ENCODE assay signal across 14 cellular contexts in genomic region chr4:140136509-140136908, GRCh38. TPM values are rescaled to one million over a fixed set of nuclear protein-coding genes. Genes with fewer than 3 reads are reported as not detected.
DNase-seq lines count a peak whose midpoint lies in the region; ATAC-seq, FAIRE-seq and TF ChIP-seq lines count a peak whose summit lies in the region.
"Had no signal": no experiment of that assay in that cellular context is flagged by ENCODE, and none has a peak within 500 bp of the region (broad histone marks: within the 10 kb centered on the region; RNA-seq: fewer than 3 reads in every experiment).

No MANE protein-coding gene starts in this region.

- H2AK5ac ChIP-seq in IMR-90 (ENCODE audit: low read depth, low read length) (peak overlapping the region; percentile 76; the same call in 1 of the 2 replicates), mesenchymal stem cell (ENCODE audit: low read length, severe bottlenecking) (no peak overlapping the region)

- no peak overlapping the region; the same call in 1 of the 2 replicates for H3K56ac ChIP-seq in IMR-90 (ENCODE audit: extremely low read depth, insufficient read depth, low read length)

- POLR2A ChIA-PET in IMR-90 (lab: Charles Lee; ENCODE audit: unreplicated experiment), result no interaction called here

- H2BK120ac ChIP-seq in IMR-90 (ENCODE audit: low read depth, low read length) (peak overlapping the region; percentile 82; the same call in 1 of the 2 replicates), mesenchymal stem cell (ENCODE audit: low read depth, low read length) (no peak overlapping the region)

- no CpG with 5 or more reads among the region's 4 CpGs for WGBS in IMR-90 (ENCODE audit: extremely low coverage in 2 of 2, insufficient read length in 1 of 2), 2 experiments
- no CpG with 5 or more reads among the region's 4 CpGs for WGBS in mesenchymal stem cell

- H3K36me3 Mint-ChIP-seq in CD14-positive monocyte, result peaks cover 1 to 8% of the 10 kb centered on the region in 2 donors
- H3K36me3 Mint-ChIP-seq: CD8-positive, alpha-beta T cell had no signal

- TF ChIP-seq RAD21 in IMR-90 (IDR thresholded peaks at IDR 0.05; ENCODE audit: low read length), result no peak

- H3K4me3 Mint-ChIP-seq in CD14-positive monocyte, result no peak overlapping the region
- H3K4me3 Mint-ChIP-seq: activated CD8-positive, alpha-beta T cell treated with anti-CD3 and anti-CD28 coated beads, Interleukin-2, amount 10 ng/mL, durations not matched to agents 7 days and 5 days; CD8-positive, alpha-beta T cell had no signal

- H2AFZ ChIP-seq in IMR-90 (replicated peaks; ENCODE audit: low read length, poor library complexity) (no peak overlapping the region), keratinocyte (ENCODE audit: control insufficient read depth, low read length) (no peak overlapping the region), mesenchymal stem cell (ENCODE audit: low read depth, low read length) (no peak overlapping the region)

- no peaks in the 10 kb centered on the region for H3K9me3 ChIP-seq in IMR-90 (ENCODE audit: control insufficient read depth, insufficient read depth, low read length)
- no peaks in the 10 kb centered on the region for H3K9me3 ChIP-seq in keratinocyte (ENCODE audit: control insufficient read depth, low read depth, low read length)
- H3K9me3 ChIP-seq in mesenchymal stem cell (ENCODE audit: control insufficient read depth, low read length), result no peaks in the 10 kb centered on the region
- H3K9me3 ChIP-seq: right atrium auricular region had no signal

- FAIRE-seq in keratinocyte (lab: Jason Lieb, UNC), result peak; percentile 81

- H3K27me3 ChIP-seq in IMR-90 (ENCODE audit: control insufficient read depth, insufficient read depth, low read length), result no peaks in the 10 kb centered on the region
- H3K27me3 ChIP-seq in keratinocyte (ENCODE audit: control insufficient read depth, extremely low read depth, insufficient read depth, low read length), result no peaks in the 10 kb centered on the region
- no peaks in the 10 kb centered on the region for H3K27me3 ChIP-seq in mesenchymal stem cell (ENCODE audit: control insufficient read depth in 1 of 2, insufficient read depth in 1 of 2, low read length in 2 of 2)
- H3K27me3 ChIP-seq: right atrium auricular region had no signal

- BruUV-seq in IMR-90 (replicated peaks; lab: Mats Ljungman, UMichigan), result no TSS peak

- no peak for TF ChIP-seq CTCF in CD14-positive monocyte (IDR thresholded peaks at IDR 0.05)
- TF ChIP-seq CTCF in IMR-90 (conservative IDR thresholded peaks at IDR 0.05; ENCODE audit: low read depth, low read length), result no peak
- TF ChIP-seq CTCF in astrocyte of the spinal cord (IDR thresholded peaks at IDR 0.05; ENCODE audit: low read depth, low read length), result no peak
- TF ChIP-seq CTCF in keratinocyte (optimal IDR thresholded peaks at IDR 0.05 in 1 of 3, IDR thresholded peaks at IDR 0.05 in 1 of 3, conservative IDR thresholded peaks at IDR 0.05 in 1 of 3; ENCODE audit: extremely low read depth in 1 of 3, insufficient read depth in 2 of 3, low read length in 3 of 3), result no peak

- H3K4me3 ChIP-seq in IMR-90 (ENCODE audit: insufficient read depth, low read depth, low read length) (no peak overlapping the region), astrocyte of the spinal cord (ENCODE audit: low read depth, low read length) (no peak overlapping the region), keratinocyte (ENCODE audit: control insufficient read depth in 2 of 3, extremely low read depth in 1 of 3, insufficient read depth in 2 of 3, low read depth in 1 of 3, low read length in 3 of 3) (no peak overlapping the region), mesenchymal stem cell (ENCODE audit: insufficient read depth in 1 of 2, low read depth in 1 of 2, low read length in 2 of 2) (no peak overlapping the region)
- H3K4me3 ChIP-seq: right atrium auricular region had no signal

- H4K5ac ChIP-seq in IMR-90 (ENCODE audit: low read depth, low read length), result no peak overlapping the region

- H3K4me1 ChIP-seq in IMR-90 (ENCODE audit: control insufficient read depth, insufficient read depth, low read length) (peaks cover 19% of the 10 kb centered on the region), keratinocyte (ENCODE audit: control insufficient read depth, extremely low read depth, insufficient read depth, low read length) (peaks cover 6% of the 10 kb centered on the region), mesenchymal stem cell (ENCODE audit: control insufficient read depth, insufficient read depth, low read depth, low read length) (peaks cover 6% of the 10 kb centered on the region)

- no peaks in the 10 kb centered on the region for H3K9me3 Mint-ChIP-seq in CD14-positive monocyte
- H3K9me3 Mint-ChIP-seq: CD8-positive, alpha-beta T cell had no signal

- CTCF ChIA-PET in IMR-90 (lab: Yijun Ruan, JAX), result no interaction called here

- H4K8ac ChIP-seq in IMR-90 (ENCODE audit: low read depth in 2 of 2, low read length in 2 of 2) (peak overlapping the region; percentile 67 to 71; a peak in 3 of 4 replicates), mesenchymal stem cell (ENCODE audit: low read length) (no peak overlapping the region)

- no peak overlapping the region for H3K27ac ChIP-seq in IMR-90 (ENCODE audit: insufficient read depth, low read length)
- no peak overlapping the region for H3K27ac ChIP-seq in keratinocyte (ENCODE audit: control insufficient read depth, insufficient read depth, low read length)
- no peak overlapping the region for H3K27ac ChIP-seq in mesenchymal stem cell (ENCODE audit: low read length, poor library complexity, severe bottlenecking)
- H3K27ac ChIP-seq: right atrium auricular region had no signal

- peak; percentile 52 for DNase-seq in CD14-positive monocyte (ENCODE audit: low spot score)
- DNase-seq in IMR-90, result peak; percentile 63
- DNase-seq in astrocyte of the spinal cord (ENCODE audit: low read depth, low spot score), result peak; percentile 27
- no peak for DNase-seq in keratinocyte (ENCODE audit: low read depth, low spot score)
- no peak for DNase-seq in mesenchymal stem cell
- DNase-seq in NCI-H1105 (lab: John Stamatoyannopoulos, UW), result no peak
- no peak for DNase-seq in NCI-H187 treated with DMSO at 0.1 percent for 48 hours (lab: John Stamatoyannopoulos, UW)
- DNase-seq in pons (ENCODE audit: low spot score), result no peak
- DNase-seq: activated CD8-positive, alpha-beta T cell treated with anti-CD3 and anti-CD28 coated beads, Interleukin-2, amount 10 ng/mL, durations not matched to agents 7 days and 5 days; activated gamma-delta T cell; caudate nucleus; CD8-positive, alpha-beta T cell; NCI-H2171 had no signal

- intact Hi-C loops in CD14-positive monocyte (cut with micrococcal nuclease) (loop anchor here (5.0 to 10.0 kb wide), 2 partner anchors 34 to 52 kb away; no protein-coding TSS in a partner anchor), IMR-90 (cut with micrococcal nuclease) (loop anchor here (5.0 kb wide), 1 partner anchor 54 kb away; no protein-coding TSS in a partner anchor)

- peak overlapping the region; percentile 31 for H2BK5ac ChIP-seq in IMR-90 (ENCODE audit: low read depth, low read length, poor library complexity, severe bottlenecking)
- no peak overlapping the region for H2BK5ac ChIP-seq in mesenchymal stem cell (ENCODE audit: low read depth, low read length, poor library complexity, severe bottlenecking)

- no peak overlapping the region for H2BK20ac ChIP-seq in IMR-90 (ENCODE audit: low read depth, low read length)

- H3K36me3 ChIP-seq in IMR-90 (ENCODE audit: control insufficient read depth, insufficient read depth, low read length) (no peaks in the 10 kb centered on the region), keratinocyte (ENCODE audit: control insufficient read depth in 2 of 2, extremely low read depth in 1 of 2, insufficient read depth in 2 of 2, low read length in 2 of 2) (no peaks in the 10 kb centered on the region), mesenchymal stem cell (ENCODE audit: control insufficient read depth in 1 of 2, insufficient read depth in 2 of 2, low read depth in 1 of 2, low read length in 2 of 2) (no peaks in the 10 kb centered on the region)
- H3K36me3 ChIP-seq: right atrium auricular region had no signal

- peaks cover 13% of the 10 kb centered on the region for H3K9me1 ChIP-seq in IMR-90 (ENCODE audit: insufficient read depth, low read length)
- no peaks in the 10 kb centered on the region for H3K9me1 ChIP-seq in keratinocyte (ENCODE audit: control insufficient read depth, extremely low read depth, insufficient read depth, low read length)

- H2AK9ac ChIP-seq in IMR-90 (replicated peaks; ENCODE audit: low read depth, low read length, poor library complexity), result no peak overlapping the region

- H3K23ac ChIP-seq in IMR-90 (ENCODE audit: low read depth, low read length) (no peak overlapping the region), mesenchymal stem cell (ENCODE audit: low read length in 2 of 2) (no peak overlapping the region)

- ATAC-seq in IMR-90 (ENCODE audit: low read depth), result no peak
- ATAC-seq: activated CD8-positive, alpha-beta T cell treated with anti-CD3 and anti-CD28 coated beads, Interleukin-2, amount 10 ng/mL, durations not matched to agents 7 days and 5 days; CD8-positive, alpha-beta T cell had no signal

- H3K4ac ChIP-seq in IMR-90 (ENCODE audit: low read depth, low read length) (peak overlapping the region; percentile 66), mesenchymal stem cell (ENCODE audit: low read depth in 1 of 2, low read length in 2 of 2) (no peak overlapping the region)

- peak overlapping the region in 4 of 7 donors; percentile 14 to 85 (median 44) for H3K27ac Mint-ChIP-seq in CD14-positive monocyte
- H3K27ac Mint-ChIP-seq: activated CD8-positive, alpha-beta T cell treated with anti-CD3 and anti-CD28 coated beads, Interleukin-2, amount 10 ng/mL, durations not matched to agents 7 days and 5 days; CD8-positive, alpha-beta T cell had no signal

- no peak overlapping the region for H2BK12ac ChIP-seq in mesenchymal stem cell (ENCODE audit: low read length in 2 of 2)

- in situ Hi-C loops in IMR-90 (cut with MboI; ENCODE audit: low sequenced_read_pairs) (no loop called here), astrocyte of the spinal cord (cut with HindIII; ENCODE audit: low sequenced_read_pairs) (no loop called here)

- H3K18ac ChIP-seq in IMR-90 (ENCODE audit: low read depth, low read length) (no peak overlapping the region), mesenchymal stem cell (ENCODE audit: low read depth in 1 of 2, low read length in 2 of 2) (no peak overlapping the region)

- H3K4me2 ChIP-seq in IMR-90 (ENCODE audit: low read depth, low read length), result no peak overlapping the region
- peak overlapping the region; percentile 7 for H3K4me2 ChIP-seq in keratinocyte (ENCODE audit: control insufficient read depth, extremely low read depth, insufficient read depth, low read depth, low read length)
- H3K4me2 ChIP-seq in mesenchymal stem cell (ENCODE audit: low read length, poor library complexity, severe bottlenecking), result no peak overlapping the region

- H3K27me3 Mint-ChIP-seq in CD14-positive monocyte (ENCODE audit: low read depth in 3 of 3), result no peaks in the 10 kb centered on the region

- peak overlapping the region; percentile 76; the same call in 1 of the 3 replicates for H2BK15ac ChIP-seq in IMR-90 (ENCODE audit: low read depth, low read length)
- H2BK15ac ChIP-seq in mesenchymal stem cell (ENCODE audit: low read depth, poor library complexity, severe bottlenecking), result no peak overlapping the region

- peaks cover 38% of the 10 kb centered on the region for H3K4me1 Mint-ChIP-seq in CD14-positive monocyte

- H4K20me1 ChIP-seq in IMR-90 (ENCODE audit: insufficient read depth, low read length) (no peaks in the 10 kb centered on the region), keratinocyte (ENCODE audit: control insufficient read depth, extremely low read depth, insufficient read depth, low read length) (no peaks in the 10 kb centered on the region)

- no peaks in the 10 kb centered on the region for H3K79me2 ChIP-seq in keratinocyte (ENCODE audit: control insufficient read depth, insufficient read depth, low read length)

- H3K79me1 ChIP-seq in IMR-90 (ENCODE audit: low read depth in 1 of 2, low read length in 2 of 2) (peaks cover 0 to 31% of the 10 kb centered on the region in 2 experiments; a peak in 3 of 4 replicates), mesenchymal stem cell (replicated peaks; ENCODE audit: low read length, poor library complexity, severe bottlenecking) (peaks cover 11% of the 10 kb centered on the region)

- no peak overlapping the region for H3K9ac ChIP-seq in IMR-90 (ENCODE audit: low read depth, low read length)
- no peak overlapping the region for H3K9ac ChIP-seq in keratinocyte (ENCODE audit: control insufficient read depth, extremely low read depth, insufficient read depth, low read length)
- H3K9ac ChIP-seq in mesenchymal stem cell (ENCODE audit: low read length), result no peak overlapping the region

- TF ChIP-seq POLR2A in IMR-90 (IDR thresholded peaks at IDR 0.05; ENCODE audit: low read depth, low read length), result no peak

- no peak overlapping the region for H3K14ac ChIP-seq in IMR-90 (replicated peaks; ENCODE audit: low read depth, low read length)
- no peak overlapping the region for H3K14ac ChIP-seq in mesenchymal stem cell (ENCODE audit: low read length in 2 of 2)

- dilution Hi-C loops in IMR-90 (cut with HindIII; ENCODE audit: low sequenced_read_pairs, unreplicated experiment) (no loop called here), keratinocyte (cut with MboI; ENCODE audit: extremely low pct_ligation_motif_present, low sequenced_read_pairs) (no loop called here)

- peak overlapping the region; percentile 76; the same call in 1 of the 2 replicates for H4K91ac ChIP-seq in IMR-90 (ENCODE audit: insufficient read depth, low read depth, low read length)
- no peak overlapping the region for H4K91ac ChIP-seq in mesenchymal stem cell (ENCODE audit: low read length)

RNA-seq across cellular contexts. Expression of gene MAML3, which starts 17.5 kb away (rescaled TPM):
- polyA plus RNA-seq in CD14-positive monocyte (1 to 10 TPM; 1.5 to 2.3 TPM), IMR-90 (2012; rRNA removed) (1.7 and 2.0 TPM in 2 replicates), keratinocyte (0.27 to 0.68 TPM (median 0.34 TPM) in 3 replicates)
- 0.90 and 1.1 TPM in 2 replicates for total RNA-seq in IMR-90 (2012; rRNA removed)
- 0.78 and 1.8 TPM in 2 replicates for polyA plus RNA-seq in IMR-90 (2012; cell fraction: cytosol; rRNA removed)
- 1.3 and 2.3 TPM in 2 replicates for polyA plus RNA-seq in IMR-90 (2012; cell fraction: nucleus; rRNA removed; ENCODE audit: low replicate concordance)
- 1.6 TPM for polyA plus RNA-seq in keratinocyte (2011; ENCODE audit: low read depth)
- polyA plus RNA-seq in keratinocyte (2011; cell fraction: cytosol; rRNA removed), result 0.30 and 0.39 TPM in 2 replicates
- polyA plus RNA-seq in keratinocyte (2011; cell fraction: nucleus; rRNA removed), result 0.67 and 0.71 TPM in 2 replicates
- polyA plus RNA-seq in keratinocyte (2012; ENCODE audit: low replicate concordance), result 0.26 and 1.4 TPM in 2 replicates
- polyA minus RNA-seq in keratinocyte, result 0.30 to 3.6 TPM (median 0.49 TPM) in 3 replicates
- not detected for polyA minus RNA-seq in keratinocyte (2011; cell fraction: cytosol; rRNA and poly(A)+ RNA removed)
- polyA minus RNA-seq in keratinocyte (2011; cell fraction: nucleus; rRNA and poly(A)+ RNA removed), result 1.1 and 1.6 TPM in 2 replicates
- 2.5 TPM for polyA plus RNA-seq in mesenchymal stem cell (2013, experiment 1 of 2)
- polyA plus RNA-seq in mesenchymal stem cell (2013, experiment 2 of 2), result 2.4 TPM

Comparison
In these comparisons a context has a peak if more than half of its experiments do, and no peak if none do; other contexts are left out.
1. DNase-seq: peak in CD14-positive monocyte (single experiment), IMR-90 (single experiment) and astrocyte of the spinal cord (single experiment); none in keratinocyte (single experiment), mesenchymal stem cell (single experiment), NCI-H1105 (single experiment), NCI-H187 treated with DMSO at 0.1 percent for 48 hours (single experiment) and pons (single experiment).